In genomic region chr1:23566304-23566703, GRCh38 we compare ENCODE assay signal across 10 cellular contexts. TPM values are rescaled to one million over a fixed set of nuclear protein-coding genes. Genes with fewer than 3 reads are reported as not detected.
DNase-seq lines count a peak whose midpoint lies in the region; ATAC-seq, FAIRE-seq and TF ChIP-seq lines count a peak whose summit lies in the region.
"Had no signal": no experiment of that assay in that cellular context is flagged by ENCODE, and none has a peak within 500 bp of the region (broad histone marks: within the 10 kb centered on the region; RNA-seq: fewer than 3 reads in every experiment).

No MANE protein-coding gene starts in this region.

- POLR2A ChIA-PET in naive thymus-derived CD4-positive, alpha-beta T cell (lab: Charles Lee): interaction anchor here (0.8 to 57.7 kb wide), 4 partner anchors 7 to 54 kb away, joined by 4 to 1267 read pairs (median 16); partner anchors contain the start of gene ID3

- no peaks in the 10 kb centered on the region for H3K9me2 ChIP-seq in GM23338 (ENCODE audit: insufficient read depth)

- CTCF ChIA-PET in naive thymus-derived CD4-positive, alpha-beta T cell (lab: Charles Lee): no interaction called here

- intact Hi-C loops in naive thymus-derived CD4-positive, alpha-beta T cell (cut with micrococcal nuclease): no loop called here
- intact Hi-C loops in activated T-helper 1 cell treated with anti-CD3 and anti-CD28 coated beads, Interleukin-12 subunit alpha, Interleukin-12 subunit beta, Interleukin-2, Interleukin-4 antibody, amounts not matched to agents 30 ng/mL and 10 ng/mL and 1 ng/mL, durations not matched to agents 14 hours and 24 hours and 36 hours (cut with micrococcal nuclease): no loop called here

- H3K27me3 ChIP-seq in GM23338 (ENCODE audit: insufficient read depth) (peaks cover 25% of the 10 kb centered on the region), bronchial epithelial cell (ENCODE audit: control insufficient read depth, insufficient read depth, low read length) (no peaks in the 10 kb centered on the region)
- no peaks in the 10 kb centered on the region for H3K27me3 ChIP-seq in naive thymus-derived CD4-positive, alpha-beta T cell (ENCODE audit: control insufficient read depth in 2 of 2, insufficient read depth in 2 of 2, low read length in 2 of 2)

- peak; percentile 10 for TF ChIP-seq CTCF in AG09319 (IDR thresholded peaks at IDR 0.05; ENCODE audit: low read depth, low read length)
- TF ChIP-seq CTCF in GM23338 (conservative IDR thresholded peaks at IDR 0.05; ENCODE audit: low read depth in 2 of 2): peak; percentile 62 to 72
- peak; percentile 25 for TF ChIP-seq CTCF in bronchial epithelial cell (IDR thresholded peaks at IDR 0.05; ENCODE audit: insufficient read depth, low read length, severe bottlenecking)

- DNase-seq in AG09319 (ENCODE audit: extremely low read depth, low read depth) (no peak), GM23338 (ENCODE audit: low spot score) (peak; percentile 65), bronchial epithelial cell (ENCODE audit: low read depth) (no peak), NCI-H526 (lab: John Stamatoyannopoulos, UW) (no peak), NCI-H1417 treated with DMSO at 0.1 percent for 48 hours (lab: John Stamatoyannopoulos, UW) (no peak), NCI-H2227 (lab: John Stamatoyannopoulos, UW; ENCODE audit: unreplicated experiment) (no peak)
- DNase-seq in naive thymus-derived CD4-positive, alpha-beta T cell: no peak
- DNase-seq in activated T-helper 1 cell treated with anti-CD3 and anti-CD28 coated beads, Interleukin-12 subunit alpha, Interleukin-12 subunit beta, Interleukin-2, Interleukin-4 antibody, amounts not matched to agents 30 ng/mL and 10 ng/mL and 1 ng/mL, durations not matched to agents 14 hours and 24 hours and 36 hours (ENCODE audit: low spot score): no peak
- DNase-seq: NCI-H748 treated with DMSO at 0.1 percent for 48 hours; stimulated activated CD4-positive, alpha-beta T cell treated with anti-CD3 and anti-CD28 coated beads, Interleukin-12 subunit alpha, Interleukin-12 subunit beta, amount 100 ng/mL, for 4 hours had no signal

- H2AFZ ChIP-seq in GM23338: no peak overlapping the region

- no peak for FAIRE-seq in bronchial epithelial cell (lab: Jason Lieb, UNC)

- ATAC-seq in GM23338: peak; percentile 35
- no peak for ATAC-seq in naive thymus-derived CD4-positive, alpha-beta T cell

- no peak overlapping the region; the same call in 1 of the 2 replicates for H3K27ac Mint-ChIP-seq in GM23338
- peak overlapping the region in 2 of 9 donors; percentile 59 to 80 for H3K27ac Mint-ChIP-seq in naive thymus-derived CD4-positive, alpha-beta T cell
- H3K27ac Mint-ChIP-seq in activated T-helper 1 cell treated with anti-CD3 and anti-CD28 coated beads, Interleukin-12 subunit alpha, Interleukin-12 subunit beta, Interleukin-2, Interleukin-4 antibody, amounts not matched to agents 30 ng/mL and 10 ng/mL and 1 ng/mL, durations not matched to agents 14 hours and 24 hours and 36 hours: no peak overlapping the region

- H3K9me3 ChIP-seq in naive thymus-derived CD4-positive, alpha-beta T cell (ENCODE audit: control insufficient read depth in 2 of 3, low read length in 3 of 3): no peaks in the 10 kb centered on the region

- peaks cover 21% of the 10 kb centered on the region for H3K27me3 Mint-ChIP-seq in GM23338 (ENCODE audit: insufficient read depth, low read depth, poor library complexity)
- peaks cover 0 to 83% (median 6%) of the 10 kb centered on the region in 5 donors for H3K27me3 Mint-ChIP-seq in naive thymus-derived CD4-positive, alpha-beta T cell
- H3K27me3 Mint-ChIP-seq in activated T-helper 1 cell treated with anti-CD3 and anti-CD28 coated beads, Interleukin-12 subunit alpha, Interleukin-12 subunit beta, Interleukin-2, Interleukin-4 antibody, amounts not matched to agents 30 ng/mL and 10 ng/mL and 1 ng/mL, durations not matched to agents 14 hours and 24 hours and 36 hours (ENCODE audit: insufficient read depth): peaks cover 75% of the 10 kb centered on the region

- no peak overlapping the region for H3K27ac ChIP-seq in GM23338 (ENCODE audit: low read depth)
- H3K27ac ChIP-seq in naive thymus-derived CD4-positive, alpha-beta T cell (ENCODE audit: low read depth, low read length): no peak overlapping the region

- no peaks in the 10 kb centered on the region; the same call in 2 of the 3 replicates for H3K9me3 Mint-ChIP-seq in GM23338
- peaks cover 0 to 1% (median 0%) of the 10 kb centered on the region in 11 donors for H3K9me3 Mint-ChIP-seq in naive thymus-derived CD4-positive, alpha-beta T cell
- no peaks in the 10 kb centered on the region for H3K9me3 Mint-ChIP-seq in activated T-helper 1 cell treated with anti-CD3 and anti-CD28 coated beads, Interleukin-12 subunit alpha, Interleukin-12 subunit beta, Interleukin-2, Interleukin-4 antibody, amounts not matched to agents 30 ng/mL and 10 ng/mL and 1 ng/mL, durations not matched to agents 14 hours and 24 hours and 36 hours

- H3K4me1 ChIP-seq in GM23338 (ENCODE audit: insufficient read depth): peaks cover 33% of the 10 kb centered on the region
- peaks cover 0 to 13% of the 10 kb centered on the region in 2 donors for H3K4me1 ChIP-seq in naive thymus-derived CD4-positive, alpha-beta T cell (ENCODE audit: control insufficient read depth in 2 of 2, insufficient read depth in 2 of 2, low read length in 2 of 2)

- no peak overlapping the region for H3K4me2 ChIP-seq in GM23338

- H3K4me1 Mint-ChIP-seq in GM23338: peaks cover 54% of the 10 kb centered on the region
- peaks cover 24 to 60% (median 53%) of the 10 kb centered on the region in 7 donors for H3K4me1 Mint-ChIP-seq in naive thymus-derived CD4-positive, alpha-beta T cell
- H3K4me1 Mint-ChIP-seq in activated T-helper 1 cell treated with anti-CD3 and anti-CD28 coated beads, Interleukin-12 subunit alpha, Interleukin-12 subunit beta, Interleukin-2, Interleukin-4 antibody, amounts not matched to agents 30 ng/mL and 10 ng/mL and 1 ng/mL, durations not matched to agents 14 hours and 24 hours and 36 hours (ENCODE audit: low read depth): peaks cover 24% of the 10 kb centered on the region

- H4K20me1 ChIP-seq in GM23338 (replicated peaks; ENCODE audit: insufficient read depth): no peaks in the 10 kb centered on the region

- peaks cover 7% of the 10 kb centered on the region; the same call in 1 of the 2 replicates for H3F3A ChIP-seq in GM23338 (replicated peaks; ENCODE audit: low read depth)

- H3K79me2 ChIP-seq in GM23338 (replicated peaks; ENCODE audit: insufficient read depth): no peaks in the 10 kb centered on the region

- no peak overlapping the region for H3K4me3 ChIP-seq in GM23338
- no peak overlapping the region for H3K4me3 ChIP-seq in bronchial epithelial cell (ENCODE audit: low read depth, low read length)
- H3K4me3 ChIP-seq in naive thymus-derived CD4-positive, alpha-beta T cell (ENCODE audit: low read length): no peak overlapping the region

- H3K36me3 Mint-ChIP-seq in GM23338 (ENCODE audit: low read depth): no peaks in the 10 kb centered on the region; the same call in 2 of the 3 replicates
- H3K36me3 Mint-ChIP-seq in naive thymus-derived CD4-positive, alpha-beta T cell: peaks cover 0 to 6% (median 0%) of the 10 kb centered on the region in 5 donors
- peaks cover 2% of the 10 kb centered on the region for H3K36me3 Mint-ChIP-seq in activated T-helper 1 cell treated with anti-CD3 and anti-CD28 coated beads, Interleukin-12 subunit alpha, Interleukin-12 subunit beta, Interleukin-2, Interleukin-4 antibody, amounts not matched to agents 30 ng/mL and 10 ng/mL and 1 ng/mL, durations not matched to agents 14 hours and 24 hours and 36 hours (ENCODE audit: low read depth)

- peak overlapping the region; percentile 35; the same call in 1 of the 3 replicates for H3K4me3 Mint-ChIP-seq in GM23338
- peak overlapping the region in 9 of 10 donors; percentile 15 to 96 (median 71) for H3K4me3 Mint-ChIP-seq in naive thymus-derived CD4-positive, alpha-beta T cell
- no peak overlapping the region for H3K4me3 Mint-ChIP-seq in activated T-helper 1 cell treated with anti-CD3 and anti-CD28 coated beads, Interleukin-12 subunit alpha, Interleukin-12 subunit beta, Interleukin-2, Interleukin-4 antibody, amounts not matched to agents 30 ng/mL and 10 ng/mL and 1 ng/mL, durations not matched to agents 14 hours and 24 hours and 36 hours

- no peaks in the 10 kb centered on the region for H3K36me3 ChIP-seq in GM23338 (ENCODE audit: insufficient read depth)
- H3K36me3 ChIP-seq in bronchial epithelial cell (ENCODE audit: control insufficient read depth, insufficient read depth, low read length): no peaks in the 10 kb centered on the region
- no peaks in the 10 kb centered on the region for H3K36me3 ChIP-seq in naive thymus-derived CD4-positive, alpha-beta T cell (ENCODE audit: control insufficient read depth in 2 of 3, insufficient read depth in 3 of 3, low read length in 3 of 3)

TF ChIP-seq in GM23338, 12 proteins besides CTCF, POLR2A, EP300 and RAD21:
- TF ChIP-seq CREB1 (CRISPR knock-in tag; IDR thresholded peaks at IDR 0.05; ENCODE audit: low read depth) (no peak), JUNB (IDR thresholded peaks at IDR 0.05; ENCODE audit: unreplicated experiment) (no peak), ZNF114 (CRISPR knock-in tag; IDR thresholded peaks at IDR 0.05) (no peak)

RNA-seq across cellular contexts. Expression of gene ID3, which starts 7.0 kb away (rescaled TPM):
- total RNA-seq in GM23338 (2014; rRNA removed; shearing (Covaris generic)): 153 and 164 TPM in 2 replicates
- polyA plus RNA-seq in GM23338 (2016; fragmentation: Nextera tagmentation; extraction: Ambion mirVana): 330 and 345 TPM in 2 replicates
- 36.5 and 47.4 TPM in 2 replicates for total RNA-seq in bronchial epithelial cell
- total RNA-seq in naive thymus-derived CD4-positive, alpha-beta T cell: 10 to 100 TPM; 14.8 to 89.4 (median 34.1) TPM
- 10 to 100 TPM; 13.0 to 28.3 TPM for polyA plus RNA-seq in naive thymus-derived CD4-positive, alpha-beta T cell
- total RNA-seq in activated T-helper 1 cell treated with anti-CD3 and anti-CD28 coated beads, Interleukin-12 subunit alpha, Interleukin-12 subunit beta, Interleukin-2, Interleukin-4 antibody, amounts not matched to agents 30 ng/mL and 10 ng/mL and 1 ng/mL, durations not matched to agents 14 hours and 24 hours and 36 hours: 20.8 and 22.9 TPM in 2 replicates

RNA-seq across cellular contexts. Expression of gene E2F2, which starts 35.3 kb away (rescaled TPM):
- total RNA-seq in GM23338 (2014; rRNA removed; shearing (Covaris generic)): 2.6 and 3.4 TPM in 2 replicates
- polyA plus RNA-seq in GM23338 (2016; fragmentation: Nextera tagmentation; extraction: Ambion mirVana): 0.78 and 1.6 TPM in 2 replicates
- total RNA-seq in bronchial epithelial cell: under 0.01 and 0.38 TPM in 2 replicates
- 10 to 100 TPM in 1 of 5 experiments, 1 to 10 TPM in 1, under 1 TPM in 2, not detected in 1; 0.14 to 65.7 (median 2.5) TPM for total RNA-seq in naive thymus-derived CD4-positive, alpha-beta T cell
- polyA plus RNA-seq in naive thymus-derived CD4-positive, alpha-beta T cell: not detected
- total RNA-seq in activated T-helper 1 cell treated with anti-CD3 and anti-CD28 coated beads, Interleukin-12 subunit alpha, Interleukin-12 subunit beta, Interleukin-2, Interleukin-4 antibody, amounts not matched to agents 30 ng/mL and 10 ng/mL and 1 ng/mL, durations not matched to agents 14 hours and 24 hours and 36 hours: 32.0 and 33.5 TPM in 2 replicates

Comparison
In these comparisons a context has a peak if more than half of its experiments do, and no peak if none do; other contexts are left out.
1. CTCF ChIP-seq: peak in every context shown above with its lines; median percentile 67 in GM23338; 25 in bronchial epithelial cell; 10 in AG09319.